In the genomic region with DNA sequence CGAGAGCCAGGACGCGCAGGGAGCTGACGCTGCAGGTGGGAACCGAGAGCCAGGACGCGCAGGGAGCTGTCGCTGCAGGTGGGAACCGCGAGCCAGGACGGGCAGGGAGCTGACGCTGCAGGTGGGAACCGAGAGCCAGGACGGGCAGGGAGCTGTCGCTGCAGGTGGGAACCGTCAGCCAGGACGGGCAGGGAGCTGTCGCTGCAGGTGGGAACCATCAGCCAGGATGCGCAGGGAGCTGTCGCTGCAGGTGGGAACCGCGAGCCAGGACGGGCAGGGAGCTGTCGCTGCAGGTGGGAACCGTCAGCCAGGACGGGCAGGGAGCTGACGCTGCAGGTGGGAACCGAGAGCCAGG, we compare ENCODE assay signal across 6 cellular contexts. TPM values are rescaled to one million over a fixed set of nuclear protein-coding genes. Genes with fewer than 3 reads are reported as not detected.
"Had no signal": no experiment of that assay in that cellular context is flagged by ENCODE, and none has a peak within 500 bp of the region (broad histone marks: within the 10 kb centered on the region; RNA-seq: fewer than 3 reads in every experiment).

No MANE protein-coding gene starts in this region.

RNA-seq across cellular contexts. Expression of gene PLD4, which starts 19.1 kb away (rescaled TPM):
- total RNA-seq: PC-9, Right ventricle myocardium inferior, RPMI7951, SJCRH30, SJSA1, SK-MEL-5 had no signal
